In the genomic region with DNA sequence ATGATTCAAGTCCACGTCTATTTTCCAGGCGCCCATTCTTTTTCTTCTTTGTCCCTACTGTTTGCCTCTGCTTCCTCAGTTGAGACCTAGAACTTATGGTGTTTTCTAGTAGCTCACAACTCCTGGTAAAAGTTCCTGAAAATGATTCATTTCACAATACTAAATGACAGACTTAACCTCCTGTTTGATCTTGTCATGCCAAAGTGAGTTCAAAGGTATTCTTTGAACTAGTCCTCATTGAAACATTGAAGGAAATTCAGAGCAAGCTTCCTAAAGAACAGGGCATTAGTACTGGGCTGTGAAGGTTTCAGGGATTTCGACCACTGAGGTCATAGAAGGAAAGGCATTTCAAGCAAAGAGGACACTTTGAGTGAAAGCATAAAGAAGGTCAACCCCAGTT, we compare ENCODE assay signal across 1 cellular context.
TF ChIP-seq lines count a peak whose summit lies in the region.

No MANE protein-coding gene starts in this region.

TF ChIP-seq in HepG2, 621 proteins besides CTCF, POLR2A, EP300 and RAD21 (continued from another document):
- TF ChIP-seq, protein P1, sequence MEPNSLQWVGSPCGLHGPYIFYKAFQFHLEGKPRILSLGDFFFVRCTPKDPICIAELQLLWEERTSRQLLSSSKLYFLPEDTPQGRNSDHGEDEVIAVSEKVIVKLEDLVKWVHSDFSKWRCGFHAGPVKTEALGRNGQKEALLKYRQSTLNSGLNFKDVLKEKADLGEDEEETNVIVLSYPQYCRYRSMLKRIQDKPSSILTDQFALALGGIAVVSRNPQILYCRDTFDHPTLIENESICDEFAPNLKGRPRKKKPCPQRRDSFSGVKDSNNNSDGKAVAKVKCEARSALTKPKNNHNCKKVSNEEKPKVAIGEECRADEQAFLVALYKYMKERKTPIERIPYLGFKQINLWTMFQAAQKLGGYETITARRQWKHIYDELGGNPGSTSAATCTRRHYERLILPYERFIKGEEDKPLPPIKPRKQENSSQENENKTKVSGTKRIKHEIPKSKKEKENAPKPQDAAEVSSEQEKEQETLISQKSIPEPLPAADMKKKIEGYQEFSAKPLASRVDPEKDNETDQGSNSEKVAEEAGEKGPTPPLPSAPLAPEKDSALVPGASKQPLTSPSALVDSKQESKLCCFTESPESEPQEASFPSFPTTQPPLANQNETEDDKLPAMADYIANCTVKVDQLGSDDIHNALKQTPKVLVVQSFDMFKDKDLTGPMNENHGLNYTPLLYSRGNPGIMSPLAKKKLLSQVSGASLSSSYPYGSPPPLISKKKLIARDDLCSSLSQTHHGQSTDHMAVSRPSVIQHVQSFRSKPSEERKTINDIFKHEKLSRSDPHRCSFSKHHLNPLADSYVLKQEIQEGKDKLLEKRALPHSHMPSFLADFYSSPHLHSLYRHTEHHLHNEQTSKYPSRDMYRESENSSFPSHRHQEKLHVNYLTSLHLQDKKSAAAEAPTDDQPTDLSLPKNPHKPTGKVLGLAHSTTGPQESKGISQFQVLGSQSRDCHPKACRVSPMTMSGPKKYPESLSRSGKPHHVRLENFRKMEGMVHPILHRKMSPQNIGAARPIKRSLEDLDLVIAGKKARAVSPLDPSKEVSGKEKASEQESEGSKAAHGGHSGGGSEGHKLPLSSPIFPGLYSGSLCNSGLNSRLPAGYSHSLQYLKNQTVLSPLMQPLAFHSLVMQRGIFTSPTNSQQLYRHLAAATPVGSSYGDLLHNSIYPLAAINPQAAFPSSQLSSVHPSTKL (CRISPR knock-in tag; IDR thresholded peaks at IDR 0.05) = peak; percentile 70
- peak; percentile 60; the same call in 1 of the 2 replicates for TF ChIP-seq CEBPB (IDR thresholded peaks at IDR 0.05; ENCODE audit: borderline replicate concordance, low read depth, low read length)
- TF ChIP-seq DNMT1 (CRISPR knock-in tag; IDR thresholded peaks at IDR 0.05) = no peak
- TF ChIP-seq SOX13 (IDR thresholded peaks at IDR 0.05) = no peak
- peak in 1 of 2 experiments; percentile 53; a peak in 1 of 4 replicates for TF ChIP-seq SOX13 (CRISPR knock-in tag; conservative IDR thresholded peaks at IDR 0.05 in 1 of 2, IDR thresholded peaks at IDR 0.05 in 1 of 2)
- TF ChIP-seq GTF2F1 (IDR thresholded peaks at IDR 0.05; ENCODE audit: low read length) = no peak
- TF ChIP-seq RXRB (CRISPR knock-in tag; IDR thresholded peaks at IDR 0.05; ENCODE audit: borderline replicate concordance) = peak; percentile 39; the same call in 1 of the 2 replicates
- no peak for TF ChIP-seq ZMYM4 (CRISPR knock-in tag; IDR thresholded peaks at IDR 0.05)
- TF ChIP-seq, protein P2, sequence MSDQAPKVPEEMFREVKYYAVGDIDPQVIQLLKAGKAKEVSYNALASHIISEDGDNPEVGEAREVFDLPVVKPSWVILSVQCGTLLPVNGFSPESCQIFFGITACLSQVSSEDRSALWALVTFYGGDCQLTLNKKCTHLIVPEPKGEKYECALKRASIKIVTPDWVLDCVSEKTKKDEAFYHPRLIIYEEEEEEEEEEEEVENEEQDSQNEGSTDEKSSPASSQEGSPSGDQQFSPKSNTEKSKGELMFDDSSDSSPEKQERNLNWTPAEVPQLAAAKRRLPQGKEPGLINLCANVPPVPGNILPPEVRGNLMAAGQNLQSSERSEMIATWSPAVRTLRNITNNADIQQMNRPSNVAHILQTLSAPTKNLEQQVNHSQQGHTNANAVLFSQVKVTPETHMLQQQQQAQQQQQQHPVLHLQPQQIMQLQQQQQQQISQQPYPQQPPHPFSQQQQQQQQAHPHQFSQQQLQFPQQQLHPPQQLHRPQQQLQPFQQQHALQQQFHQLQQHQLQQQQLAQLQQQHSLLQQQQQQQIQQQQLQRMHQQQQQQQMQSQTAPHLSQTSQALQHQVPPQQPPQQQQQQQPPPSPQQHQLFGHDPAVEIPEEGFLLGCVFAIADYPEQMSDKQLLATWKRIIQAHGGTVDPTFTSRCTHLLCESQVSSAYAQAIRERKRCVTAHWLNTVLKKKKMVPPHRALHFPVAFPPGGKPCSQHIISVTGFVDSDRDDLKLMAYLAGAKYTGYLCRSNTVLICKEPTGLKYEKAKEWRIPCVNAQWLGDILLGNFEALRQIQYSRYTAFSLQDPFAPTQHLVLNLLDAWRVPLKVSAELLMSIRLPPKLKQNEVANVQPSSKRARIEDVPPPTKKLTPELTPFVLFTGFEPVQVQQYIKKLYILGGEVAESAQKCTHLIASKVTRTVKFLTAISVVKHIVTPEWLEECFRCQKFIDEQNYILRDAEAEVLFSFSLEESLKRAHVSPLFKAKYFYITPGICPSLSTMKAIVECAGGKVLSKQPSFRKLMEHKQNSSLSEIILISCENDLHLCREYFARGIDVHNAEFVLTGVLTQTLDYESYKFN (CRISPR knock-in tag; conservative IDR thresholded peaks at IDR 0.05) = peak; percentile 44; the same call in 1 of the 2 replicates
- no peak for TF ChIP-seq HOXA9 (CRISPR knock-in tag; IDR thresholded peaks at IDR 0.05; ENCODE audit: borderline replicate concordance)
- TF ChIP-seq, protein P3, sequence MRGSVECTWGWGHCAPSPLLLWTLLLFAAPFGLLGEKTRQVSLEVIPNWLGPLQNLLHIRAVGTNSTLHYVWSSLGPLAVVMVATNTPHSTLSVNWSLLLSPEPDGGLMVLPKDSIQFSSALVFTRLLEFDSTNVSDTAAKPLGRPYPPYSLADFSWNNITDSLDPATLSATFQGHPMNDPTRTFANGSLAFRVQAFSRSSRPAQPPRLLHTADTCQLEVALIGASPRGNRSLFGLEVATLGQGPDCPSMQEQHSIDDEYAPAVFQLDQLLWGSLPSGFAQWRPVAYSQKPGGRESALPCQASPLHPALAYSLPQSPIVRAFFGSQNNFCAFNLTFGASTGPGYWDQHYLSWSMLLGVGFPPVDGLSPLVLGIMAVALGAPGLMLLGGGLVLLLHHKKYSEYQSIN (CRISPR knock-in tag; IDR thresholded peaks at IDR 0.05; ENCODE audit: borderline replicate concordance) = no peak
- no peak for TF ChIP-seq ZNF33A (CRISPR knock-in tag; IDR thresholded peaks at IDR 0.05; ENCODE audit: borderline replicate concordance)
- TF ChIP-seq ZNF879 (CRISPR knock-in tag; IDR thresholded peaks at IDR 0.05) = no peak
- no peak for TF ChIP-seq ZNF709 (CRISPR knock-in tag; IDR thresholded peaks at IDR 0.05)
- 0 out of 2 replicates have a peak, but pooled peaks have one; percentile 12 for TF ChIP-seq FOXA3 (CRISPR knock-in tag; IDR thresholded peaks at IDR 0.05)
- TF ChIP-seq, protein P4, sequence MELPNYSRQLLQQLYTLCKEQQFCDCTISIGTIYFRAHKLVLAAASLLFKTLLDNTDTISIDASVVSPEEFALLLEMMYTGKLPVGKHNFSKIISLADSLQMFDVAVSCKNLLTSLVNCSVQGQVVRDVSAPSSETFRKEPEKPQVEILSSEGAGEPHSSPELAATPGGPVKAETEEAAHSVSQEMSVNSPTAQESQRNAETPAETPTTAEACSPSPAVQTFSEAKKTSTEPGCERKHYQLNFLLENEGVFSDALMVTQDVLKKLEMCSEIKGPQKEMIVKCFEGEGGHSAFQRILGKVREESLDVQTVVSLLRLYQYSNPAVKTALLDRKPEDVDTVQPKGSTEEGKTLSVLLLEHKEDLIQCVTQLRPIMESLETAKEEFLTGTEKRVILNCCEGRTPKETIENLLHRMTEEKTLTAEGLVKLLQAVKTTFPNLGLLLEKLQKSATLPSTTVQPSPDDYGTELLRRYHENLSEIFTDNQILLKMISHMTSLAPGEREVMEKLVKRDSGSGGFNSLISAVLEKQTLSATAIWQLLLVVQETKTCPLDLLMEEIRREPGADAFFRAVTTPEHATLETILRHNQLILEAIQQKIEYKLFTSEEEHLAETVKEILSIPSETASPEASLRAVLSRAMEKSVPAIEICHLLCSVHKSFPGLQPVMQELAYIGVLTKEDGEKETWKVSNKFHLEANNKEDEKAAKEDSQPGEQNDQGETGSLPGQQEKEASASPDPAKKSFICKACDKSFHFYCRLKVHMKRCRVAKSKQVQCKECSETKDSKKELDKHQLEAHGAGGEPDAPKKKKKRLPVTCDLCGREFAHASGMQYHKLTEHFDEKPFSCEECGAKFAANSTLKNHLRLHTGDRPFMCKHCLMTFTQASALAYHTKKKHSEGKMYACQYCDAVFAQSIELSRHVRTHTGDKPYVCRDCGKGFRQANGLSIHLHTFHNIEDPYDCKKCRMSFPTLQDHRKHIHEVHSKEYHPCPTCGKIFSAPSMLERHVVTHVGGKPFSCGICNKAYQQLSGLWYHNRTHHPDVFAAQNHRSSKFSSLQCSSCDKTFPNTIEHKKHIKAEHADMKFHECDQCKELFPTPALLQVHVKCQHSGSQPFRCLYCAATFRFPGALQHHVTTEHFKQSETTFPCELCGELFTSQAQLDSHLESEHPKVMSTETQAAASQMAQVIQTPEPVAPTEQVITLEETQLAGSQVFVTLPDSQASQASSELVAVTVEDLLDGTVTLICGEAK (IDR thresholded peaks at IDR 0.05) = no peak
- TF ChIP-seq, protein P4 (CRISPR knock-in tag; IDR thresholded peaks at IDR 0.05) = no peak
- TF ChIP-seq PHF20 (CRISPR knock-in tag; IDR thresholded peaks at IDR 0.05) = no peak
- TF ChIP-seq ELF3 (CRISPR knock-in tag; IDR thresholded peaks at IDR 0.05) = 0 out of 2 replicates have a peak, but pooled peaks have one; percentile 28
- no peak for TF ChIP-seq ZNF761 (CRISPR knock-in tag; conservative IDR thresholded peaks at IDR 0.05)
- TF ChIP-seq KLF12 (CRISPR knock-in tag; IDR thresholded peaks at IDR 0.05; ENCODE audit: borderline replicate concordance) = no peak
